Comparison of ENCODE assay signal across 29 cellular contexts in genomic region chr1:147152772-147153171, GRCh38.
"Had no signal": no experiment of that assay in that cellular context is flagged by ENCODE, and none has a peak within 500 bp of the region (broad histone marks: within the 10 kb centered on the region; RNA-seq: fewer than 3 reads in every experiment).

No MANE protein-coding gene starts in this region.

- H3K4me1 Mint-ChIP-seq: naive B cell; nephron; neural progenitor cell; stimulated activated memory B cell treated with anti-CD40 and anti-IgM and Interleukin-4, amounts not matched to agents 10 μg/mL and 1 μg/mL and 100 μg/mL, for 72 hours had no signal

- H3K4me3 Mint-ChIP-seq: naive B cell; naive thymus-derived CD8-positive, alpha-beta T cell; nephron; stimulated activated memory B cell treated with anti-CD40 and anti-IgM and Interleukin-4, amounts not matched to agents 10 μg/mL and 1 μg/mL and 100 μg/mL, for 72 hours had no signal

- H3K36me3 ChIP-seq: ovary had no signal

- H2AFZ ChIP-seq: neural progenitor cell, parathyroid adenoma had no signal

- H3K27me3 Mint-ChIP-seq: naive B cell; naive thymus-derived CD8-positive, alpha-beta T cell; progenitor cell of endocrine pancreas; stimulated activated memory B cell treated with anti-CD40 and anti-IgM and Interleukin-4, amounts not matched to agents 10 μg/mL and 1 μg/mL and 100 μg/mL, for 72 hours had no signal

- H3K4me2 ChIP-seq: neural progenitor cell had no signal

- DNase-seq: naive B cell; naive thymus-derived CD8-positive, alpha-beta T cell; occipital lobe; ovary; posterior cingulate gyrus; psoas muscle; right cardiac atrium; stimulated activated CD4-positive, alpha-beta T cell treated with anti-CD3 and anti-CD28 coated beads, Interleukin-15, amount 100 ng/mL, for 24 hours; stimulated activated CD4-positive, alpha-beta T cell treated with anti-CD3 and anti-CD28 coated beads, Interleukin-2, amount 100 ng/mL, for 24 hours; stimulated activated CD4-positive, alpha-beta T cell treated with anti-CD3 and anti-CD28 coated beads, Interleukin-2, amount 100 ng/mL, for 48 hours; stimulated activated CD4-positive, alpha-beta T cell treated with anti-CD3 and anti-CD28 coated beads, Interleukin-4, amount 100 ng/mL, for 4 hours; stimulated activated CD8-positive, alpha-beta memory T cell treated with anti-CD3 and anti-CD28 coated beads, Interleukin-4, amount 100 ng/mL, for 48 hours; stimulated activated naive CD4-positive, alpha-beta T cell; stimulated activated naive CD8-positive, alpha-beta T cell treated with anti-CD3 and anti-CD28 coated beads, Interleukin-15, Interleukin-2, amounts not matched to agents 100 U/mL and 50 U/mL, for 24 hours; stomach; thyroid gland; trophoblast cell; upper lobe of left lung had no signal

- FAIRE-seq: urothelium cell line had no signal

- H3K9me3 Mint-ChIP-seq: naive B cell; naive thymus-derived CD8-positive, alpha-beta T cell; nephron; stimulated activated memory B cell treated with anti-CD40 and anti-IgM and Interleukin-4, amounts not matched to agents 10 μg/mL and 1 μg/mL and 100 μg/mL, for 72 hours had no signal

- H3K4me3 ChIP-seq: neural progenitor cell, ovary, psoas muscle, skin epidermis, stomach, thoracic aorta, thyroid gland, tibial nerve, upper lobe of left lung, vagina had no signal

- H3K9ac ChIP-seq: neural progenitor cell, parathyroid adenoma had no signal

- H3K27ac Mint-ChIP-seq: nephron; neural progenitor cell; stimulated activated memory B cell treated with anti-CD40 and anti-IgM and Interleukin-4, amounts not matched to agents 10 μg/mL and 1 μg/mL and 100 μg/mL, for 72 hours had no signal

- H3K79me2 ChIP-seq: parathyroid adenoma had no signal

- H3K27me3 ChIP-seq: ovary, stomach, thyroid gland, tibial nerve, upper lobe of left lung, vagina had no signal

- H3K9me3 ChIP-seq: ovary, psoas muscle, stomach, thoracic aorta, thyroid gland, tibial nerve, upper lobe of left lung, vagina had no signal

- H3K4me1 ChIP-seq: parathyroid adenoma, psoas muscle, stomach, thyroid gland, tibial nerve, upper lobe of left lung, vagina had no signal

- H3K27ac ChIP-seq: neural progenitor cell, ovary, parathyroid adenoma, psoas muscle, skin epidermis, stomach, thoracic aorta, thyroid gland, tibial nerve, upper lobe of left lung, vagina had no signal

- ATAC-seq: naive thymus-derived CD8-positive, alpha-beta T cell; psoas muscle; right cardiac atrium; sciatic nerve; stimulated activated memory B cell treated with anti-CD40 and anti-IgM and Interleukin-4, amounts not matched to agents 10 μg/mL and 1 μg/mL and 100 μg/mL, for 72 hours; stimulated activated naive CD8-positive, alpha-beta T cell treated with anti-CD3 and anti-CD28 coated beads, Interleukin-15, Interleukin-2, amounts not matched to agents 100 U/mL and 50 U/mL, for 24 hours had no signal
